Comparison of ENCODE assay signal across 1 cellular context in genomic region chr15:33007295-33007855, GRCh38.
TF ChIP-seq lines count a peak whose summit lies in the region.

No MANE protein-coding gene starts in this region.

TF ChIP-seq in HepG2, 621 proteins besides CTCF, POLR2A, EP300 and RAD21 (continued from another document):
- TF ChIP-seq ZNF512 (CRISPR knock-in tag; IDR thresholded peaks at IDR 0.05) (no peak), NRL (CRISPR knock-in tag; IDR thresholded peaks at IDR 0.05; ENCODE audit: borderline replicate concordance) (no peak), ARNT (IDR thresholded peaks at IDR 0.05) (no peak), ATF7-NPFF (CRISPR knock-in tag; IDR thresholded peaks at IDR 0.05; ENCODE audit: low read depth) (no peak), ETS1 (CRISPR knock-in tag; IDR thresholded peaks at IDR 0.05) (no peak), ZNF567 (CRISPR knock-in tag; IDR thresholded peaks at IDR 0.05; ENCODE audit: borderline replicate concordance) (no peak), SIN3B (IDR thresholded peaks at IDR 0.05; ENCODE audit: low read length) (no peak), IRF1 (CRISPR knock-in tag; IDR thresholded peaks at IDR 0.05; ENCODE audit: low read depth) (no peak), ZNF703 (CRISPR knock-in tag; IDR thresholded peaks at IDR 0.05; ENCODE audit: borderline replicate concordance) (no peak), ZBTB8A (CRISPR knock-in tag; IDR thresholded peaks at IDR 0.05; ENCODE audit: borderline replicate concordance, low read depth) (no peak)
